In the genomic region with DNA sequence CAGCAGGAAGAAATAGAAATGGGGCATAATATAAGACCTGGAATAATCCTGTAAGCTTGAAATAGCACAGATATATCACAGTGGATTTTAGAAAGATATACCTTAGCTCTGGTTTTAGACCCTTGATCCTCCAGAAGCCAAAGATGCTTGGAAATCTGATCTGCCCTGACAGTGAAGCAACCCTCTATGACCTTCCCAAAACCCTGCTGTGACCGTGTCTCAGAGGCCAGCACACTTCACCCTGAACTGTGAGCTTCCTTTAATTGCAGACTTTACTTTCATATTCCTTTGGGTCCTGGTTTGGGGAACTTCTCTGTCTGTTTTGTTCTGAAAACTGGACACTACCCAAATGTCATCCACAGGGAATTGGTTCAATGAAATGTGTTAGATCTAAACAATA, we compare ENCODE assay signal across 2 cellular contexts.
TF ChIP-seq lines count a peak whose summit lies in the region.

No MANE protein-coding gene starts in this region.

TF ChIP-seq in GM23338, 12 proteins besides CTCF, POLR2A, EP300 and RAD21 (continued from another document):
- TF ChIP-seq, protein P1, sequence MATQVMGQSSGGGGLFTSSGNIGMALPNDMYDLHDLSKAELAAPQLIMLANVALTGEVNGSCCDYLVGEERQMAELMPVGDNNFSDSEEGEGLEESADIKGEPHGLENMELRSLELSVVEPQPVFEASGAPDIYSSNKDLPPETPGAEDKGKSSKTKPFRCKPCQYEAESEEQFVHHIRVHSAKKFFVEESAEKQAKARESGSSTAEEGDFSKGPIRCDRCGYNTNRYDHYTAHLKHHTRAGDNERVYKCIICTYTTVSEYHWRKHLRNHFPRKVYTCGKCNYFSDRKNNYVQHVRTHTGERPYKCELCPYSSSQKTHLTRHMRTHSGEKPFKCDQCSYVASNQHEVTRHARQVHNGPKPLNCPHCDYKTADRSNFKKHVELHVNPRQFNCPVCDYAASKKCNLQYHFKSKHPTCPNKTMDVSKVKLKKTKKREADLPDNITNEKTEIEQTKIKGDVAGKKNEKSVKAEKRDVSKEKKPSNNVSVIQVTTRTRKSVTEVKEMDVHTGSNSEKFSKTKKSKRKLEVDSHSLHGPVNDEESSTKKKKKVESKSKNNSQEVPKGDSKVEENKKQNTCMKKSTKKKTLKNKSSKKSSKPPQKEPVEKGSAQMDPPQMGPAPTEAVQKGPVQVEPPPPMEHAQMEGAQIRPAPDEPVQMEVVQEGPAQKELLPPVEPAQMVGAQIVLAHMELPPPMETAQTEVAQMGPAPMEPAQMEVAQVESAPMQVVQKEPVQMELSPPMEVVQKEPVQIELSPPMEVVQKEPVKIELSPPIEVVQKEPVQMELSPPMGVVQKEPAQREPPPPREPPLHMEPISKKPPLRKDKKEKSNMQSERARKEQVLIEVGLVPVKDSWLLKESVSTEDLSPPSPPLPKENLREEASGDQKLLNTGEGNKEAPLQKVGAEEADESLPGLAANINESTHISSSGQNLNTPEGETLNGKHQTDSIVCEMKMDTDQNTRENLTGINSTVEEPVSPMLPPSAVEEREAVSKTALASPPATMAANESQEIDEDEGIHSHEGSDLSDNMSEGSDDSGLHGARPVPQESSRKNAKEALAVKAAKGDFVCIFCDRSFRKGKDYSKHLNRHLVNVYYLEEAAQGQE (IDR thresholded peaks at IDR 0.05; ENCODE audit: unreplicated experiment): no peak
- TF ChIP-seq JUNB (IDR thresholded peaks at IDR 0.05; ENCODE audit: unreplicated experiment) (no peak), STAT1 (IDR thresholded peaks at IDR 0.05; ENCODE audit: unreplicated experiment) (no peak)

TF ChIP-seq in H1, 55 proteins besides CTCF, POLR2A, EP300 and RAD21 (continued from another document):
- peak; percentile 39; the same call in 1 of the 2 replicates for TF ChIP-seq CEBPB (IDR thresholded peaks at IDR 0.05; ENCODE audit: low read depth, low read length)
- no peak for TF ChIP-seq TEAD4 (IDR thresholded peaks at IDR 0.05; ENCODE audit: low read depth, low read length)
- TF ChIP-seq, protein P2, sequence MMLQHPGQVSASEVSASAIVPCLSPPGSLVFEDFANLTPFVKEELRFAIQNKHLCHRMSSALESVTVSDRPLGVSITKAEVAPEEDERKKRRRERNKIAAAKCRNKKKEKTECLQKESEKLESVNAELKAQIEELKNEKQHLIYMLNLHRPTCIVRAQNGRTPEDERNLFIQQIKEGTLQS (IDR thresholded peaks at IDR 0.05; ENCODE audit: insufficient read depth, low read depth, low read length): no peak
- TF ChIP-seq SP4 (IDR thresholded peaks at IDR 0.05; ENCODE audit: low read length): no peak
TF ChIP-seq in H1: peak in this region for 1.
